29 cellular contexts compared by ENCODE assay signal in genomic region chr17:47643116-47643515, GRCh38.
"Had no signal": no experiment of that assay in that cellular context is flagged by ENCODE, and none has a peak within 500 bp of the region (broad histone marks: within the 10 kb centered on the region; RNA-seq: fewer than 3 reads in every experiment).

No MANE protein-coding gene starts in this region.

- ATAC-seq: activated naive CD4-positive, alpha-beta T cell treated with anti-CD3 and anti-CD28 coated beads, Interleukin-2, amount 50 U/mL, for 72 hours; activated T-cell treated with anti-CD3 and anti-CD28 coated beads, Interleukin-2, amount 50 U/mL, for 72 hours; effector memory CD8-positive, alpha-beta T cell; gastrocnemius medialis; naive thymus-derived CD4-positive, alpha-beta T cell; psoas muscle; T-cell; upper lobe of right lung had no signal

- H3K36me3 Mint-ChIP-seq: activated naive CD4-positive, alpha-beta T cell treated with anti-CD3 and anti-CD28 coated beads, Interleukin-2, amount 50 U/mL, for 72 hours; memory B cell; T-cell had no signal

- H3K4me1 ChIP-seq: parathyroid adenoma, psoas muscle, tibial artery had no signal

- H3K36me3 ChIP-seq: cardiac muscle cell, gastrocnemius medialis, right atrium auricular region, suprapubic skin, upper lobe of right lung had no signal

- H3K27me3 Mint-ChIP-seq: activated B cell treated with CpG ODN at 0.5 μM for 24 hours; effector memory CD8-positive, alpha-beta T cell; memory B cell; naive thymus-derived CD4-positive, alpha-beta T cell; T-cell had no signal

- H3K9ac ChIP-seq: parathyroid adenoma had no signal

- DNase-seq: activated B cell treated with CpG ODN at 0.5 μM for 24 hours; activated CD4-positive, alpha-beta T cell treated with anti-CD3 and anti-CD28 coated beads, Interleukin-2, amount 50 U/mL, for 1 hour; activated naive CD4-positive, alpha-beta T cell; activated T-cell treated with anti-CD3 and anti-CD28 coated beads for 4 hours; activated T-cell treated with anti-CD3 and anti-CD28 coated beads, Interleukin-2, amount 50 U/mL, for 72 hours; anterior cingulate cortex; effector memory CD8-positive, alpha-beta T cell; gastrocnemius medialis; kidney; midbrain; naive thymus-derived CD4-positive, alpha-beta T cell; occipital lobe; psoas muscle; stimulated activated CD4-positive, alpha-beta T cell treated with anti-CD3 and anti-CD28 coated beads, Interleukin-15, amount 100 ng/mL, for 24 hours; stimulated activated CD4-positive, alpha-beta T cell treated with anti-CD3 and anti-CD28 coated beads, Interleukin-2, amount 100 ng/mL, for 24 hours; stimulated activated naive CD4-positive, alpha-beta T cell; T-cell; tibial artery; upper lobe of right lung had no signal

- H3K27ac ChIP-seq: cardiac muscle cell, coronary artery, esophagus muscularis mucosa, gastrocnemius medialis, hepatocyte, parathyroid adenoma, psoas muscle, right atrium auricular region, suprapubic skin, tibial artery, upper lobe of right lung had no signal

- H3K4me3 Mint-ChIP-seq: activated B cell treated with CpG ODN at 0.5 μM for 24 hours; activated T-cell treated with anti-CD3 and anti-CD28 coated beads, Interleukin-2, amount 50 U/mL, for 72 hours; effector memory CD8-positive, alpha-beta T cell; memory B cell; naive thymus-derived CD4-positive, alpha-beta T cell; neural crest cell; T-cell had no signal

- H3K27ac Mint-ChIP-seq: activated B cell treated with CpG ODN at 0.5 μM for 24 hours; activated naive CD4-positive, alpha-beta T cell treated with anti-CD3 and anti-CD28 coated beads, Interleukin-2, amount 50 U/mL, for 72 hours; activated T-cell treated with anti-CD3 and anti-CD28 coated beads, Interleukin-2, amount 50 U/mL, for 72 hours; effector memory CD8-positive, alpha-beta T cell; memory B cell; T-cell had no signal

- H3K4me3 ChIP-seq: cardiac muscle cell, coronary artery, esophagus muscularis mucosa, gastrocnemius medialis, hepatocyte, psoas muscle, right atrium auricular region, suprapubic skin, tibial artery, upper lobe of right lung had no signal

- H3K9me3 ChIP-seq: esophagus muscularis mucosa, gastrocnemius medialis, psoas muscle, right atrium auricular region, suprapubic skin, tibial artery, upper lobe of right lung had no signal

- H3K27me3 ChIP-seq: cardiac muscle cell, esophagus muscularis mucosa, gastrocnemius medialis, hepatocyte, right atrium auricular region, suprapubic skin, tibial artery, upper lobe of right lung had no signal

- H3K9me3 Mint-ChIP-seq: activated B cell treated with CpG ODN at 0.5 μM for 24 hours; activated naive CD4-positive, alpha-beta T cell treated with anti-CD3 and anti-CD28 coated beads, Interleukin-2, amount 50 U/mL, for 72 hours; activated T-cell treated with anti-CD3 and anti-CD28 coated beads, Interleukin-2, amount 50 U/mL, for 72 hours; effector memory CD8-positive, alpha-beta T cell; memory B cell; naive thymus-derived CD4-positive, alpha-beta T cell; neural crest cell; T-cell had no signal
